ENCODE assay signal across 20 cellular contexts in genomic region chrX:139966159-139966558, GRCh38. TPM values are rescaled to one million over a fixed set of nuclear protein-coding genes. Genes with fewer than 3 reads are reported as not detected.
A peak's percentile ranks its signal among the peaks of the same experiment; 100 is the strongest.
DNase-seq lines count a peak whose midpoint lies in the region; ATAC-seq and TF ChIP-seq lines count a peak whose summit lies in the region.
"Not testable (repeated sequence)": the region's sequence is repeated elsewhere in the genome, so short reads cannot be mapped to it uniquely, and the experiment has no call there.
"Had no signal": no experiment of that assay in that cellular context is flagged by ENCODE, and none has a peak within 500 bp of the region (broad histone marks: within the 10 kb centered on the region; RNA-seq: fewer than 3 reads in every experiment).

No MANE protein-coding gene starts in this region.

- not testable (repeated sequence) for H2BK20ac ChIP-seq in H9 (ENCODE audit: low read depth, low read length, poor library complexity, severe bottlenecking)

- peak; percentile 5 for DNase-seq in DND-41
- DNase-seq in H9; SK-N-SH; astrocyte of the spinal cord (ENCODE audit: low read depth, low spot score); fibroblast of mammary gland (ENCODE audit: low read depth); neural progenitor cell (ENCODE audit: low spot score): not testable (repeated sequence)

- H3K23ac ChIP-seq in H9 (ENCODE audit: insufficient read length, low read depth, low read length), result not testable (repeated sequence)

- not testable (repeated sequence) for H2AFZ ChIP-seq in DND-41 (ENCODE audit: low read depth, low read length); H9 (ENCODE audit: low read length); Loucy (ENCODE audit: low read length); SK-N-SH (ENCODE audit: low read depth); neural progenitor cell (replicated peaks)

- not testable (repeated sequence) for H3K23me2 ChIP-seq in H9 (ENCODE audit: insufficient read length, low read depth, low read length, poor library complexity, severe bottlenecking)

- not testable (repeated sequence) for H3K4me1 ChIP-seq in DND-41 (ENCODE audit: insufficient read depth, low read length); H9 (ENCODE audit: insufficient read depth, low read length); Loucy (ENCODE audit: insufficient read depth, low read length, poor library complexity, severe bottlenecking); SK-N-SH (ENCODE audit: control insufficient read depth in 1 of 2, insufficient read depth in 2 of 2, low read depth in 1 of 2, low read length in 1 of 2); neural progenitor cell

- not testable (repeated sequence) for H3K56ac ChIP-seq in H9 (ENCODE audit: insufficient read length, low read depth, low read length)

- not testable (repeated sequence) for H4K8ac ChIP-seq in H9 (replicated peaks; ENCODE audit: insufficient read length, low read depth, low read length)

- not testable (repeated sequence) for H3K9me3 ChIP-seq in DND-41 (ENCODE audit: insufficient read depth, low read length, severe bottlenecking); H9 (ENCODE audit: control insufficient read depth, low read depth, low read length); Loucy (ENCODE audit: insufficient read depth, low read depth, low read length); SK-N-SH; neural progenitor cell (ENCODE audit: low read depth)

- not testable (repeated sequence) for H3K4me2 ChIP-seq in DND-41 (ENCODE audit: insufficient read depth, low read length); H9 (ENCODE audit: insufficient read depth, insufficient read length, low read length); Loucy (ENCODE audit: low read depth, low read length, poor library complexity, severe bottlenecking); SK-N-SH; neural progenitor cell

- not testable (repeated sequence) for H4K91ac ChIP-seq in H9 (ENCODE audit: insufficient read length, low read depth, low read length)

- not testable (repeated sequence) for H3K27me3 Mint-ChIP-seq in H9 (ENCODE audit: low read depth); neural progenitor cell (ENCODE audit: insufficient read depth, low read depth)

- H4K20me1 ChIP-seq in DND-41 (ENCODE audit: insufficient read depth, low read length); H9 (ENCODE audit: control insufficient read depth, insufficient read depth, insufficient read length); Loucy (ENCODE audit: insufficient read depth, low read length, poor library complexity, severe bottlenecking); SK-N-SH (ENCODE audit: insufficient read depth); neural progenitor cell (ENCODE audit: low read depth): not testable (repeated sequence)

- H3K9ac ChIP-seq in DND-41 (ENCODE audit: low read depth, low read length); H9 (ENCODE audit: extremely low read depth, insufficient read length, low read length); Loucy (ENCODE audit: low read depth, low read length, poor library complexity, severe bottlenecking); SK-N-SH; neural progenitor cell: not testable (repeated sequence)

- H3K79me1 ChIP-seq in H9 (ENCODE audit: insufficient read depth, low read depth, low read length, poor library complexity, severe bottlenecking), result not testable (repeated sequence)

- no CpG with 5 or more reads among the region's 3 CpGs for WGBS in H9 (ENCODE audit: extremely low coverage, insufficient read length, low lambda C conversion rate)
- WGBS in SK-N-SH (ENCODE audit: low lambda C conversion rate), result 9% methylated on average over 3 of the region's 3 CpGs

- not testable (repeated sequence) for H2BK12ac ChIP-seq in H9 (ENCODE audit: insufficient read length, low read depth, low read length)

- H2BK120ac ChIP-seq in H9 (ENCODE audit: low read depth, low read length, poor library complexity, severe bottlenecking), result not testable (repeated sequence)

- peaks cover 9 to 29% of the 10 kb centered on the region in 2 experiments for H3K9me3 Mint-ChIP-seq in H9
- H3K9me3 Mint-ChIP-seq in neural progenitor cell, result not testable (repeated sequence)

- H2BK15ac ChIP-seq in H9 (ENCODE audit: low read depth, low read length), result not testable (repeated sequence)

- H3K27ac Mint-ChIP-seq in H9, neural progenitor cell: not testable (repeated sequence)

- H3K14ac ChIP-seq in H9 (ENCODE audit: insufficient read depth, low read length), result not testable (repeated sequence)

- CTCF ChIA-PET in SK-N-SH (lab: Yijun Ruan, JAX), result interaction anchor here (0.6 kb wide), 1 partner anchor 14 kb away, joined by 3 read pairs; no protein-coding TSS in a partner anchor

- not testable (repeated sequence) for H3K27ac ChIP-seq in DND-41 (ENCODE audit: low read length); H9 (ENCODE audit: insufficient read length, low read depth, low read length); SK-N-SH (ENCODE audit: low read depth in 2 of 2, low read length in 1 of 2); neural progenitor cell

- not testable (repeated sequence) for H4K5ac ChIP-seq in H9 (ENCODE audit: insufficient read length, low read depth, low read length)

- H3K4ac ChIP-seq in H9 (ENCODE audit: low read depth, low read length), result not testable (repeated sequence)

- peak; percentile 29 for TF ChIP-seq CTCF in DND-41 (IDR thresholded peaks at IDR 0.05; ENCODE audit: borderline replicate concordance, extremely low read depth, low read length, poor library complexity, severe bottlenecking)
- peak; percentile 65 for TF ChIP-seq CTCF in H9 (conservative IDR thresholded peaks at IDR 0.05)
- peak; percentile 51 for TF ChIP-seq CTCF in Loucy (conservative IDR thresholded peaks at IDR 0.05; ENCODE audit: low read length)
- TF ChIP-seq CTCF in SK-N-SH (IDR thresholded peaks at IDR 0.05), result peak; percentile 51
- peak; percentile 16 for TF ChIP-seq CTCF in astrocyte of the spinal cord (IDR thresholded peaks at IDR 0.05; ENCODE audit: low read depth, low read length)
- peak; percentile 2 for TF ChIP-seq CTCF in fibroblast of mammary gland (conservative IDR thresholded peaks at IDR 0.05; ENCODE audit: control insufficient read depth, insufficient read depth, low read depth, low read length)
- peak; percentile 46 for TF ChIP-seq CTCF in neural progenitor cell (IDR thresholded peaks at IDR 0.05)

- not testable (repeated sequence) for TF ChIP-seq RAD21 in SK-N-SH (IDR thresholded peaks at IDR 0.05; ENCODE audit: low read length)

- not testable (repeated sequence) for H3K9me2 ChIP-seq in Loucy (replicated peaks; ENCODE audit: low read depth, low read length); SK-N-SH

- not testable (repeated sequence) for H3K4me3 Mint-ChIP-seq in H9, neural progenitor cell

- not testable (repeated sequence) for H3F3A ChIP-seq in Loucy (ENCODE audit: low read depth); SK-N-SH (replicated peaks; ENCODE audit: insufficient read depth); neural progenitor cell (ENCODE audit: low read depth)

- H3K18ac ChIP-seq in H9 (ENCODE audit: insufficient read length, low read depth, low read length), result not testable (repeated sequence)

- not testable (repeated sequence) for H3K27me3 ChIP-seq in DND-41 (ENCODE audit: insufficient read depth, low read length, poor library complexity); H9 (ENCODE audit: insufficient read depth, low read length); Loucy (ENCODE audit: insufficient read depth, low read length, poor library complexity, severe bottlenecking); SK-N-SH (ENCODE audit: insufficient read depth); neural progenitor cell

- H2BK5ac ChIP-seq in H9 (ENCODE audit: insufficient read length, low read length), result not testable (repeated sequence)

- not testable (repeated sequence) for H3K79me2 ChIP-seq in DND-41 (ENCODE audit: insufficient read depth, low read length); H9 (ENCODE audit: insufficient read depth, low read length); Loucy (ENCODE audit: insufficient read depth, low read length); SK-N-SH (ENCODE audit: insufficient read depth); neural progenitor cell (ENCODE audit: low read depth)

- H3K36me3 ChIP-seq in DND-41 (ENCODE audit: insufficient read depth, low read length); Loucy (ENCODE audit: insufficient read depth, low read length); SK-N-SH (replicated peaks in 1 of 2; ENCODE audit: control insufficient read depth in 1 of 2, insufficient read depth in 2 of 2, low read length in 1 of 2); neural progenitor cell: not testable (repeated sequence)

- not testable (repeated sequence) for H3K4me3 ChIP-seq in DND-41 (ENCODE audit: low read depth in 1 of 2, low read length in 2 of 2); Loucy (ENCODE audit: low read length, poor library complexity, severe bottlenecking); SK-N-SH (ENCODE audit: low read depth in 2 of 2, low read length in 1 of 2); astrocyte of the spinal cord (ENCODE audit: low read depth, low read length); fibroblast of mammary gland (ENCODE audit: control insufficient read depth, low read depth, low read length); neural progenitor cell

- not testable (repeated sequence) for H3K4me1 Mint-ChIP-seq in H9, neural progenitor cell

- H3K36me3 Mint-ChIP-seq in H9 (ENCODE audit: insufficient read depth in 1 of 3, low read depth in 3 of 3); neural progenitor cell: not testable (repeated sequence)

- not testable (repeated sequence) for TF ChIP-seq EP300 in SK-N-SH (IDR thresholded peaks at IDR 0.05; ENCODE audit: borderline replicate concordance in 1 of 2, low read depth in 1 of 2, low read length in 1 of 2)

- not testable (repeated sequence) for H2AK5ac ChIP-seq in H9 (ENCODE audit: insufficient read length, low read length)

- in situ Hi-C loops in astrocyte of the spinal cord (cut with HindIII; ENCODE audit: low sequenced_read_pairs), result not testable (repeated sequence)

- POLR2A ChIA-PET in SK-N-SH (lab: Yijun Ruan, JAX), result not testable (repeated sequence)

- not testable (repeated sequence) for ATAC-seq in DND-41 (ENCODE audit: insufficient read depth, low read depth)

- not testable (repeated sequence) for H3T11ph ChIP-seq in H9 (ENCODE audit: low read length)

RNA-seq across cellular contexts. Expression of gene CXorf66, which starts 0.8 kb away (rescaled TPM):
- not detected in 2 replicates for total RNA-seq in H9 (2021)
- polyA plus RNA-seq in SK-N-SH (2012; rRNA removed), result not detected in 2 replicates
- polyA plus RNA-seq in SK-N-SH (2012; cell fraction: cytosol; rRNA removed), result not detected in 2 replicates
- not detected in 2 replicates for polyA plus RNA-seq in SK-N-SH (2012; cell fraction: nucleus; rRNA removed)
- not detected in 2 replicates for total RNA-seq in neural progenitor cell (ENCODE audit: low replicate concordance)
- total RNA-seq: activated T-cell treated with anti-CD3 and anti-CD28 coated beads, Interleukin-2, amount 50 U/mL, for 72 hours; adrenal gland; CD8-positive, alpha-beta T cell; colonic mucosa; esophagus mucosa; G401; gastroesophageal sphincter; hepatocyte; left cardiac atrium; Right ventricle myocardium superior; sciatic nerve; upper lobe of left lung had no signal
- polyA plus RNA-seq: adrenal gland, hepatocyte, neural cell had no signal

RNA-seq across cellular contexts. Expression of gene ATP11C, which starts 33.3 kb away (rescaled TPM):
- total RNA-seq in H9 (2021) (26.4 and 28.4 TPM in 2 replicates), neural progenitor cell (ENCODE audit: low replicate concordance) (43.6 and 68.0 TPM in 2 replicates)
- 18.5 and 23.5 TPM in 2 replicates for polyA plus RNA-seq in SK-N-SH (2012; rRNA removed)
- 29.5 and 35.0 TPM in 2 replicates for polyA plus RNA-seq in SK-N-SH (2012; cell fraction: cytosol; rRNA removed)
- polyA plus RNA-seq in SK-N-SH (2012; cell fraction: nucleus; rRNA removed), result 13.0 and 25.6 TPM in 2 replicates
- total RNA-seq: G401 had no signal

Comparison
In these comparisons a context has a peak if more than half of its experiments do, and no peak if none do; other contexts are left out.
1. CTCF ChIP-seq: peak in every context shown above with its lines; median percentile 65 in H9; 51 in Loucy; 51 in SK-N-SH; 46 in neural progenitor cell; 29 in DND-41; 16 in astrocyte of the spinal cord; 2 in fibroblast of mammary gland.